1 cellular context compared by ENCODE assay signal in genomic region chr6:117920493-117920845, GRCh38.
TF ChIP-seq lines count a peak whose summit lies in the region.

No MANE protein-coding gene starts in this region.

TF ChIP-seq in IMR-90, 13 proteins besides CTCF, POLR2A, EP300 and RAD21 (continued from another document):
- TF ChIP-seq USF2 (IDR thresholded peaks at IDR 0.05; ENCODE audit: low read depth, low read length), result no peak
- TF ChIP-seq MAFK (IDR thresholded peaks at IDR 0.05; ENCODE audit: low read depth, low read length), result no peak
- TF ChIP-seq CHD1 (IDR thresholded peaks at IDR 0.05; ENCODE audit: low read depth, low read length), result no peak
- no peak for TF ChIP-seq RFX5 (IDR thresholded peaks at IDR 0.05; ENCODE audit: low read depth, low read length)
- no peak for TF ChIP-seq FOS (IDR thresholded peaks at IDR 0.05; ENCODE audit: low read depth, low read length)
- no peak for TF ChIP-seq MXI1 (IDR thresholded peaks at IDR 0.05; ENCODE audit: borderline replicate concordance, low read depth, low read length)
- TF ChIP-seq BHLHE40 (IDR thresholded peaks at IDR 0.05; ENCODE audit: low read depth, low read length), result no peak
